1 cellular context compared by ENCODE assay signal in the genomic region with DNA sequence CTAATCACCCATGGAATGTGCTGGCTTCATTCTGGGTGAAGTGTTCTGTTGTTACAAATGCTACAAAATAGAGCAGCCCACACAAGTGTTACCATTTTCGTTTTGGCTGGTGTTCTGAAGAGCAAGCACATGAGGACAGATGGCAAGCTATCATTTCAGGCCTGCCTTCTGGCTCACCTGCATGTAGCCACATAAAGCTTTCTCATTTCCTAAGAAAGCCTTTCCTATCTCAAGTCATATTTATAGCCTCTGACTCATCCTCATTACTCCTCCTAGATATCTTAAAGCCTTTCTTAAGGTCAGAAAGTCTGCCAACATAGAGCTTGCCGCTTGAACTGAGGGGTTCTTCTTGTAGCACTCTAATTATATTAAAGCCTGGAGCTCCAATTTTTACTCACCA.
TF ChIP-seq lines count a peak whose summit lies in the region.

No MANE protein-coding gene starts in this region.

TF ChIP-seq in GM23338, 12 proteins besides CTCF, POLR2A, EP300 and RAD21 (continued from another document):
- no peak for TF ChIP-seq ZNF462 (CRISPR knock-in tag; IDR thresholded peaks at IDR 0.05)
- no peak for TF ChIP-seq EZH2 (IDR thresholded peaks at IDR 0.05; ENCODE audit: low read depth, unreplicated experiment)
- TF ChIP-seq, protein P1, sequence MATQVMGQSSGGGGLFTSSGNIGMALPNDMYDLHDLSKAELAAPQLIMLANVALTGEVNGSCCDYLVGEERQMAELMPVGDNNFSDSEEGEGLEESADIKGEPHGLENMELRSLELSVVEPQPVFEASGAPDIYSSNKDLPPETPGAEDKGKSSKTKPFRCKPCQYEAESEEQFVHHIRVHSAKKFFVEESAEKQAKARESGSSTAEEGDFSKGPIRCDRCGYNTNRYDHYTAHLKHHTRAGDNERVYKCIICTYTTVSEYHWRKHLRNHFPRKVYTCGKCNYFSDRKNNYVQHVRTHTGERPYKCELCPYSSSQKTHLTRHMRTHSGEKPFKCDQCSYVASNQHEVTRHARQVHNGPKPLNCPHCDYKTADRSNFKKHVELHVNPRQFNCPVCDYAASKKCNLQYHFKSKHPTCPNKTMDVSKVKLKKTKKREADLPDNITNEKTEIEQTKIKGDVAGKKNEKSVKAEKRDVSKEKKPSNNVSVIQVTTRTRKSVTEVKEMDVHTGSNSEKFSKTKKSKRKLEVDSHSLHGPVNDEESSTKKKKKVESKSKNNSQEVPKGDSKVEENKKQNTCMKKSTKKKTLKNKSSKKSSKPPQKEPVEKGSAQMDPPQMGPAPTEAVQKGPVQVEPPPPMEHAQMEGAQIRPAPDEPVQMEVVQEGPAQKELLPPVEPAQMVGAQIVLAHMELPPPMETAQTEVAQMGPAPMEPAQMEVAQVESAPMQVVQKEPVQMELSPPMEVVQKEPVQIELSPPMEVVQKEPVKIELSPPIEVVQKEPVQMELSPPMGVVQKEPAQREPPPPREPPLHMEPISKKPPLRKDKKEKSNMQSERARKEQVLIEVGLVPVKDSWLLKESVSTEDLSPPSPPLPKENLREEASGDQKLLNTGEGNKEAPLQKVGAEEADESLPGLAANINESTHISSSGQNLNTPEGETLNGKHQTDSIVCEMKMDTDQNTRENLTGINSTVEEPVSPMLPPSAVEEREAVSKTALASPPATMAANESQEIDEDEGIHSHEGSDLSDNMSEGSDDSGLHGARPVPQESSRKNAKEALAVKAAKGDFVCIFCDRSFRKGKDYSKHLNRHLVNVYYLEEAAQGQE (IDR thresholded peaks at IDR 0.05; ENCODE audit: unreplicated experiment): no peak
- no peak for TF ChIP-seq ETS1 (IDR thresholded peaks at IDR 0.05)
- TF ChIP-seq ZNF114 (CRISPR knock-in tag; IDR thresholded peaks at IDR 0.05): no peak
- no peak for TF ChIP-seq CREB1 (CRISPR knock-in tag; IDR thresholded peaks at IDR 0.05; ENCODE audit: low read depth)
- no peak for TF ChIP-seq ZNF331 (CRISPR knock-in tag; IDR thresholded peaks at IDR 0.05; ENCODE audit: low read depth)
- TF ChIP-seq NANOG (IDR thresholded peaks at IDR 0.05; ENCODE audit: borderline replicate concordance): no peak
- TF ChIP-seq EZH2phosphoT487 (IDR thresholded peaks at IDR 0.05; ENCODE audit: unreplicated experiment): no peak
- no peak for TF ChIP-seq STAT1 (IDR thresholded peaks at IDR 0.05; ENCODE audit: unreplicated experiment)
